17 cellular contexts compared by ENCODE assay signal in the genomic region with DNA sequence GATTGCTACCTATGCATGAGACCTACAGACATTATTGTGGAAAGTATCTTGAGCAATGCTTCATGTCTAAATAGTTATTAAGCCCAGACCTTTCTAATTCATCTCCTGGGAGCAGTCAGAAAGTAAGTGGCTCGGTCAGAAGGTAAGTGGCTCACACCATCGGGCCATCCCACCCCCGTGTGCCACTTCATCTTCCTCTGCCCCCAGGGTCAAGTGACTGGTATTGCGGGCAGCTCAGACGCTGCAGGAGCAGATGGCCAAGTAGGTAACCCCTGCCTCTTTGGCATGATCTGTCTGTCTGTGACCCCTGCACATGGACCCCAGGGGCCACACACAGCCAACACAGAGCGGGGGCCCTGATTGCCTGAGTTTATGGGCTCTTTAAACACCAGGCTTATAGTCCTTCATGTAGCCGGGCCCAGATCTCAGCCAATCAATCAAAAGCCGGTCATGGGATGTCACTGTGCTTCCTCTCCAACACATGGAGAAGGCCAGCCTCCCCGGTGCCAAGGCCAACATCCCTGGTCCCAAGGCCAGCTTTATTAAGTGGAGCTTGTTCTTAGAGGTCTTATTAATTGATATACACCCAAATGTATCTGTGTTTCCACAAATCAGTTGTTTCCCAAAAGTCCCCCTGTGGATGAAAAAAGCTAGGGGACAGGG. TPM values are rescaled to one million over a fixed set of nuclear protein-coding genes. Genes with fewer than 3 reads are reported as not detected.
DNase-seq lines count a peak whose midpoint lies in the region; TF ChIP-seq lines count a peak whose summit lies in the region.
"Had no signal": no experiment of that assay in that cellular context is flagged by ENCODE, and none has a peak within 500 bp of the region (broad histone marks: within the 10 kb centered on the region; RNA-seq: fewer than 3 reads in every experiment).

No MANE protein-coding gene starts in this region.

- peak overlapping the region; percentile 69 for H4K91ac ChIP-seq in mesenchymal stem cell (ENCODE audit: low read length)

- peaks cover 61% of the 10 kb centered on the region for H3K4me1 Mint-ChIP-seq in HFFc6 (ENCODE audit: low read depth)

- POLR2A ChIA-PET in RWPE1 (lab: Yijun Ruan, JAX; ENCODE audit: low non-redundant PET), result no interaction called here

- H3K9me3 ChIP-seq in BE2C (no peaks in the 10 kb centered on the region), adrenal gland (replicated peaks in 1 of 3) (no peaks in the 10 kb centered on the region), mesenchymal stem cell (ENCODE audit: control insufficient read depth, low read length) (no peaks in the 10 kb centered on the region)

- H4K8ac ChIP-seq in mesenchymal stem cell (ENCODE audit: low read length), result no peak overlapping the region

- no peak overlapping the region for H3K4me2 ChIP-seq in mesenchymal stem cell (ENCODE audit: low read length, poor library complexity, severe bottlenecking)

- H3K4ac ChIP-seq in mesenchymal stem cell (ENCODE audit: low read depth in 1 of 2, low read length in 2 of 2), result peak overlapping the region in 1 of 2 experiments; percentile 29

- TF ChIP-seq CTCF in BE2C (IDR thresholded peaks at IDR 0.05; ENCODE audit: low read depth, low read length) (0 out of 2 replicates have a peak, but pooled peaks have one; percentile 9), HFFc6 (IDR thresholded peaks at IDR 0.05) (0 out of 2 replicates have a peak, but pooled peaks have one; percentile 9), adrenal gland (IDR thresholded peaks at IDR 0.05) (no peak), RWPE1 (conservative IDR thresholded peaks at IDR 0.05; ENCODE audit: low read depth) (no peak)

- H3K9me3 Mint-ChIP-seq in HFFc6, result no peaks in the 10 kb centered on the region

- DNase-seq in BE2C (no peak), HFFc6 (no peak), adrenal gland (peak in 4 of 7 donors; percentile 15 to 57 (median 25)), mesenchymal stem cell (no peak), NOMO-1 treated with dmso at 0.1 percent for 144 hours (lab: John Stamatoyannopoulos, UW; ENCODE audit: unreplicated experiment) (no peak), HT-29 (ENCODE audit: low spot score) (no peak), RWPE1 (ENCODE audit: low spot score) (no peak)
- no peak for DNase-seq in activated CD4-positive, alpha-beta T cell treated with anti-CD3 and anti-CD28 coated beads, Interleukin-2, amount 50 U/mL, for 1 hour
- DNase-seq: HCEC 1CT, KBM-7, NCI-H1436 treated with DMSO at 0.1 percent for 48 hours, NCI-H2029 treated with DMSO at 0.1 percent for 48 hours, NCI-H2171 treated with DMSO at 0.1 percent for 48 hours, NCI-H748 treated with DMSO at 0.1 percent for 48 hours, SHP77 treated with DMSO at 0.1 percent for 48 hours had no signal

- no peaks in the 10 kb centered on the region for H3K4me1 ChIP-seq in BE2C
- H3K4me1 ChIP-seq in adrenal gland (replicated peaks in 1 of 2), result peaks cover 0 to 22% of the 10 kb centered on the region in 2 donors
- peaks cover 10% of the 10 kb centered on the region for H3K4me1 ChIP-seq in mesenchymal stem cell (ENCODE audit: control insufficient read depth, insufficient read depth, low read depth, low read length)

- TF ChIP-seq POLR2A in adrenal gland (IDR thresholded peaks at IDR 0.05), result no peak

- H2BK120ac ChIP-seq in mesenchymal stem cell (ENCODE audit: low read depth, low read length), result no peak overlapping the region

- H3K23ac ChIP-seq in mesenchymal stem cell (ENCODE audit: low read length in 2 of 2), result no peak overlapping the region

- H3K14ac ChIP-seq in mesenchymal stem cell (ENCODE audit: low read length in 2 of 2), result no peak overlapping the region

- peak overlapping the region in 1 of 2 experiments; percentile 12 for H2BK12ac ChIP-seq in mesenchymal stem cell (ENCODE audit: low read length in 2 of 2)

- intact Hi-C loops in adrenal gland (cut with DNase I), result loop anchor here (5.0 to 10.0 kb wide), 2 partner anchors 126 to 134 kb away; no protein-coding TSS in a partner anchor

- H3K4me3 Mint-ChIP-seq in HFFc6, result no peak overlapping the region

- H3K4me3 ChIP-seq in BE2C (ENCODE audit: low read depth, low read length) (no peak overlapping the region), adrenal gland (no peak overlapping the region), mesenchymal stem cell (ENCODE audit: insufficient read depth in 1 of 2, low read depth in 1 of 2, low read length in 2 of 2) (no peak overlapping the region)

- CTCF ChIA-PET in RWPE1 (lab: Yijun Ruan, JAX), result interaction anchor here (0.6 to 2.1 kb wide), 7 partner anchors 11 to 627 kb away, joined by 3 to 7 read pairs (median 4); no protein-coding TSS in a partner anchor

- H3K9ac ChIP-seq in mesenchymal stem cell (ENCODE audit: low read length), result peak overlapping the region; percentile 62

- no peaks in the 10 kb centered on the region; the same call in 1 of the 2 replicates for H3K27me3 ChIP-seq in BE2C
- no peaks in the 10 kb centered on the region for H3K27me3 ChIP-seq in adrenal gland
- H3K27me3 ChIP-seq in mesenchymal stem cell (ENCODE audit: control insufficient read depth in 1 of 2, insufficient read depth in 1 of 2, low read length in 2 of 2), result no peaks in the 10 kb centered on the region

- no peak overlapping the region for H3K27ac ChIP-seq in adrenal gland
- H3K27ac ChIP-seq in mesenchymal stem cell (ENCODE audit: low read length, poor library complexity, severe bottlenecking), result no peak overlapping the region
- no peak overlapping the region for H3K27ac ChIP-seq in RWPE1
- H3K27ac ChIP-seq: PC-9 had no signal

- WGBS in adrenal gland, 4 donors, result 46 to 58% (median 51%) methylated on average over 5 to 9 of the region's 9 CpGs
- 76% methylated on average over 8 of the region's 9 CpGs for WGBS in mesenchymal stem cell

- H3K36me3 ChIP-seq in BE2C (no peaks in the 10 kb centered on the region), adrenal gland (replicated peaks in 1 of 2) (no peaks in the 10 kb centered on the region), mesenchymal stem cell (ENCODE audit: control insufficient read depth in 1 of 2, insufficient read depth in 2 of 2, low read depth in 1 of 2, low read length in 2 of 2) (no peaks in the 10 kb centered on the region)

- H2AK5ac ChIP-seq in mesenchymal stem cell (ENCODE audit: low read length, severe bottlenecking), result peak overlapping the region; percentile 27

- no peaks in the 10 kb centered on the region for H3K36me3 Mint-ChIP-seq in HFFc6 (ENCODE audit: low read depth)
- H3K36me3 Mint-ChIP-seq: CD14-positive monocyte had no signal

- peaks cover 3% of the 10 kb centered on the region; the same call in 1 of the 2 replicates for H3K27me3 Mint-ChIP-seq in HFFc6 (ENCODE audit: insufficient read depth)

- H3K18ac ChIP-seq in mesenchymal stem cell (ENCODE audit: low read depth in 1 of 2, low read length in 2 of 2), result no peak overlapping the region

- H3K27ac Mint-ChIP-seq in HFFc6, result no peak overlapping the region
- H3K27ac Mint-ChIP-seq: CD14-positive monocyte had no signal

- no peaks in the 10 kb centered on the region for H3K79me1 ChIP-seq in mesenchymal stem cell (replicated peaks; ENCODE audit: low read length, poor library complexity, severe bottlenecking)

- no peak overlapping the region for H2BK15ac ChIP-seq in mesenchymal stem cell (ENCODE audit: low read depth, poor library complexity, severe bottlenecking)

- H2BK5ac ChIP-seq in mesenchymal stem cell (ENCODE audit: low read depth, low read length, poor library complexity, severe bottlenecking), result no peak overlapping the region

- H2AFZ ChIP-seq in mesenchymal stem cell (ENCODE audit: low read depth, low read length), result no peak overlapping the region

RNA-seq across cellular contexts. Expression of gene LARP6, which starts 42.9 kb away (rescaled TPM):
- 10.5 TPM for polyA plus RNA-seq in BE2C (2012; ENCODE audit: insufficient read depth, insufficient read length, low read depth)
- total RNA-seq in HFFc6 (2021; fragmentation: NEBNext Ultra II Directional; extraction: Animal tissue kit (Norgen Biotek cat#: 25700)), result 100 to 1,000 TPM; 105 to 121 (median 115) TPM
- 10 to 100 TPM in 3 of 8 donors, 1 to 10 TPM in 5; 6.2 to 36.5 (median 9.6) TPM for total RNA-seq in adrenal gland
- 10 to 100 TPM in 2 of 3 donors, 1 to 10 TPM in 1; 8.1 to 25.0 (median 12.3) TPM for polyA plus RNA-seq in adrenal gland
- 57.0 TPM for polyA plus RNA-seq in mesenchymal stem cell (2013, experiment 1 of 2)
- polyA plus RNA-seq in mesenchymal stem cell (2013, experiment 2 of 2), result 60.3 TPM
- total RNA-seq in HT-29 (2014; rRNA removed; shearing (Covaris generic)), result 4.4 and 5.6 TPM in 2 replicates
- polyA plus RNA-seq: CD14-positive monocyte had no signal

RNA-seq across cellular contexts. Expression of gene UACA, which starts 47.7 kb away (rescaled TPM):
- 1.8 TPM for polyA plus RNA-seq in BE2C (2012; ENCODE audit: insufficient read depth, insufficient read length, low read depth)
- total RNA-seq in HFFc6 (2021; fragmentation: NEBNext Ultra II Directional; extraction: Animal tissue kit (Norgen Biotek cat#: 25700)), result 100 to 1,000 TPM; 119 to 309 (median 142) TPM
- total RNA-seq in adrenal gland, result 10 to 100 TPM; 16.7 to 53.3 (median 34.5) TPM
- 100 to 1,000 TPM in 1 of 3 donors, 10 to 100 TPM in 2; 27.3 to 186 (median 87.8) TPM for polyA plus RNA-seq in adrenal gland
- 56.0 TPM for polyA plus RNA-seq in mesenchymal stem cell (2013, experiment 1 of 2)
- polyA plus RNA-seq in mesenchymal stem cell (2013, experiment 2 of 2), result 52.3 TPM
- total RNA-seq in HT-29 (2014; rRNA removed; shearing (Covaris generic)), result 20.2 and 20.5 TPM in 2 replicates

Comparison
In these comparisons a context has a peak if more than half of its experiments do, and no peak if none do; other contexts are left out.
1. DNase-seq: peak in adrenal gland (4 of 7); none in BE2C (single experiment), HFFc6 (single experiment), mesenchymal stem cell (single experiment), NOMO-1 treated with dmso at 0.1 percent for 144 hours (single experiment), activated CD4-positive, alpha-beta T cell treated with anti-CD3 and anti-CD28 coated beads, Interleukin-2, amount 50 U/mL, for 1 hour (single experiment), HT-29 (single experiment) and RWPE1 (single experiment).
2. CTCF ChIP-seq: peak in BE2C (single experiment) and HFFc6 (single experiment); none in adrenal gland (0 of 6) and RWPE1 (single experiment).